1 cellular context compared by ENCODE assay signal in the genomic region with DNA sequence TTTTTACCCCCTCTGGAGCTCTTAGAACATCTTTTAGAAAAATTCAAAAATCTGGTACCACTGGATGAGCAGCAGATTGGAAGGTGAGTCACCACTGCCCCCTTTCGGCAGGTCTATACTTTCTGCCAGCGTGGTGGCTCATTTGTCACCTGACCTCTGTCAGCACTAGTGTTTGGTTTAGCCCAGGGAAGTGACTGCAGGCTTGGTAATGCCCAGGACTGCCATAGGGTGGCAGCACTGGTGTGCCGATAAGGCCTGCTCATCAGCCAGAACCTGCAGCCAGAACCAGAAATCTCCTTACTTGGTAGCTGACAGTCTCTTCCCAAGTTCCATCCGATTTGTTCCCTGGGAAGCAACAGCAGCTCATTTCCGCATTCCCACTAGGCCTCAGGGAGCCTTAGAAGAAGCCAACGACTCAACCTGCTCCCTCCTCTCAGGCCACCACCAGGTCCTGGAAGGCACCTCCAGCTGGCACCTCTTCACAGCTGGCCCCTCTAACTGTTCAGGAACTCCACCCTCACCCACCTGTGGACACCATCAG.
TF ChIP-seq lines count a peak whose summit lies in the region.

No MANE protein-coding gene starts in this region.

TF ChIP-seq in HEK293, 187 proteins besides CTCF, POLR2A, EP300 and RAD21 (continued from another document):
- TF ChIP-seq ELK4 (IDR thresholded peaks at IDR 0.05; ENCODE audit: borderline replicate concordance, low read depth, low read length) (no peak), SCRT2 (tag by site-specific recombination; IDR thresholded peaks at IDR 0.05) (peak; percentile 97), ZNF155 (tag by site-specific recombination; IDR thresholded peaks at IDR 0.05) (no peak), ZNF510 (tag by site-specific recombination; IDR thresholded peaks at IDR 0.05; ENCODE audit: insufficient replicate concordance) (no peak), ZNF660 (tag by site-specific recombination; IDR thresholded peaks at IDR 0.05) (peak; percentile 90), TSHZ1 (tag by site-specific recombination; IDR thresholded peaks at IDR 0.05; ENCODE audit: borderline replicate concordance) (no peak), ZNF555 (tag by site-specific recombination; conservative IDR thresholded peaks at IDR 0.05) (no peak), ZIC2 (tag by site-specific recombination; IDR thresholded peaks at IDR 0.05) (peak; percentile 25; the same call in 1 of the 2 replicates), SCRT1 (tag by site-specific recombination; IDR thresholded peaks at IDR 0.05; ENCODE audit: borderline replicate concordance) (peak; percentile 91), OSR2 (tag by site-specific recombination; IDR thresholded peaks at IDR 0.05) (no peak), ZNF521 (tag by site-specific recombination; IDR thresholded peaks at IDR 0.05) (no peak), ZNF146 (tag by site-specific recombination; IDR thresholded peaks at IDR 0.05) (no peak), ZNF266 (tag by site-specific recombination; IDR thresholded peaks at IDR 0.05; ENCODE audit: low read depth) (no peak), KLF10 (tag by site-specific recombination; IDR thresholded peaks at IDR 0.05) (no peak), ZBTB1 (tag by site-specific recombination; IDR thresholded peaks at IDR 0.05) (no peak), PRDM1 (tag by site-specific recombination; IDR thresholded peaks at IDR 0.05) (no peak), ZNF792 (tag by site-specific recombination; IDR thresholded peaks at IDR 0.05) (no peak), SP7 (tag by site-specific recombination; IDR thresholded peaks at IDR 0.05) (peak; percentile 41; the same call in 1 of the 2 replicates), BCL11B (tag by site-specific recombination; IDR thresholded peaks at IDR 0.05; ENCODE audit: low read depth) (no peak), ZFP37 (tag by site-specific recombination; IDR thresholded peaks at IDR 0.05) (0 out of 2 replicates have a peak, but pooled peaks have one; percentile 56), ZNF513 (tag by site-specific recombination; IDR thresholded peaks at IDR 0.05) (no peak), ZNF221 (tag by site-specific recombination; IDR thresholded peaks at IDR 0.05; ENCODE audit: borderline replicate concordance) (no peak), ZNF585B (tag by site-specific recombination; IDR thresholded peaks at IDR 0.05) (no peak)
- TF ChIP-seq, protein P1, sequence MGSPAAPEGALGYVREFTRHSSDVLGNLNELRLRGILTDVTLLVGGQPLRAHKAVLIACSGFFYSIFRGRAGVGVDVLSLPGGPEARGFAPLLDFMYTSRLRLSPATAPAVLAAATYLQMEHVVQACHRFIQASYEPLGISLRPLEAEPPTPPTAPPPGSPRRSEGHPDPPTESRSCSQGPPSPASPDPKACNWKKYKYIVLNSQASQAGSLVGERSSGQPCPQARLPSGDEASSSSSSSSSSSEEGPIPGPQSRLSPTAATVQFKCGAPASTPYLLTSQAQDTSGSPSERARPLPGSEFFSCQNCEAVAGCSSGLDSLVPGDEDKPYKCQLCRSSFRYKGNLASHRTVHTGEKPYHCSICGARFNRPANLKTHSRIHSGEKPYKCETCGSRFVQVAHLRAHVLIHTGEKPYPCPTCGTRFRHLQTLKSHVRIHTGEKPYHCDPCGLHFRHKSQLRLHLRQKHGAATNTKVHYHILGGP (tag by site-specific recombination; IDR thresholded peaks at IDR 0.05) = no peak
- TF ChIP-seq, protein P2, sequence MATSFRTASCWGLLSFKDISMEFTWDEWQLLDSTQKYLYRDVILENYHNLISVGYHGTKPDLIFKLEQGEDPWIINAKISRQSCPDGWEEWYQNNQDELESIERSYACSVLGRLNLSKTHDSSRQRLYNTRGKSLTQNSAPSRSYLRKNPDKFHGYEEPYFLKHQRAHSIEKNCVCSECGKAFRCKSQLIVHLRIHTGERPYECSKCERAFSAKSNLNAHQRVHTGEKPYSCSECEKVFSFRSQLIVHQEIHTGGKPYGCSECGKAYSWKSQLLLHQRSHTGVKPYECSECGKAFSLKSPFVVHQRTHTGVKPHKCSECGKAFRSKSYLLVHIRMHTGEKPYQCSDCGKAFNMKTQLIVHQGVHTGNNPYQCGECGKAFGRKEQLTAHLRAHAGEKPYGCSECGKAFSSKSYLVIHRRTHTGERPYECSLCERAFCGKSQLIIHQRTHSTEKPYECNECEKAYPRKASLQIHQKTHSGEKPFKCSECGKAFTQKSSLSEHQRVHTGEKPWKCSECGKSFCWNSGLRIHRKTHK (tag by site-specific recombination; IDR thresholded peaks at IDR 0.05) = no peak
- TF ChIP-seq, protein P3, sequence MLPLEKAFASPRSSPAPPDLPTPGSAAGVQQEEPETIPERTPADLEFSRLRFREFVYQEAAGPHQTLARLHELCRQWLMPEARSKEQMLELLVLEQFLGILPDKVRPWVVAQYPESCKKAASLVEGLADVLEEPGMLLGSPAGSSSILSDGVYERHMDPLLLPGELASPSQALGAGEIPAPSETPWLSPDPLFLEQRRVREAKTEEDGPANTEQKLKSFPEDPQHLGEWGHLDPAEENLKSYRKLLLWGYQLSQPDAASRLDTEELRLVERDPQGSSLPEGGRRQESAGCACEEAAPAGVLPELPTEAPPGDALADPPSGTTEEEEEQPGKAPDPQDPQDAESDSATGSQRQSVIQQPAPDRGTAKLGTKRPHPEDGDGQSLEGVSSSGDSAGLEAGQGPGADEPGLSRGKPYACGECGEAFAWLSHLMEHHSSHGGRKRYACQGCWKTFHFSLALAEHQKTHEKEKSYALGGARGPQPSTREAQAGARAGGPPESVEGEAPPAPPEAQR (tag by site-specific recombination; IDR thresholded peaks at IDR 0.05) = no peak
